15 cellular contexts compared by ENCODE assay signal in the genomic region with DNA sequence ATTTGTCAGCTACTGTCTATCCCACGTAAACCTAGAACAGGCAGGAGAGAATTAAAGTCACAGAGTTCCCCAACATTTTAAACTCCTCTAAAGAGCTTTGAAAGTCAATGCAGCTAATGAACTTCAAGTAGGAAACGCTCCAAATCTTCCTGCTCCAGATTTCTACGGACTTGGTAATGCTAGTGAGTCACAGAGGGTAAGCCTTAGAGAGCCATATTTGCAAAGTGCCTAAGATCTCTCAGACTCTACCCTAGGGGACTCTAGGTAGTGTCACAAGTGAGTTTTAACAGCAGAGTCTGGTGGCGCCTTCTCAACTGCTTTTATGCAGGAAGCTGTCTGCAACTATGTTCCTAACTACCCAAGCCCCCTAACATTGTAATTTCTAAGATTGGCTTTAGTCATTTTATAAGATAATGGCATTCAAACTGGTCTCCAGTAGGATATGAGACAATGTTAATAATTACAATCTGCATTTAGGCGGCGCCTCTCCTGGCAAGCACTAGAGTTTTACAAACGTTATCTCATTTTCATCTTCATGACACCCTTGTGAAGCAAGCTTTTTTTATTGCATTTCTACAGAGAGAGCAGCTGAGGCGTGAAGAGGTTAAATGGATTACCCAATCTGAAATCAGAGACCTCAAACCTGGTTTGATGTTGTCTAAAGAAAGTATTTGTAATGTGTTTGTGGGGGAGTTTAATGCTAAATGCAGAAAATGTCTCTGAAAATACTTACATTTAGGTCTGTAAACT. TPM values are rescaled to one million over a fixed set of nuclear protein-coding genes. Genes with fewer than 3 reads are reported as not detected.
DNase-seq lines count a peak whose midpoint lies in the region; ATAC-seq and TF ChIP-seq lines count a peak whose summit lies in the region.
"Had no signal": no experiment of that assay in that cellular context is flagged by ENCODE, and none has a peak within 500 bp of the region (broad histone marks: within the 10 kb centered on the region; RNA-seq: fewer than 3 reads in every experiment).

No MANE protein-coding gene starts in this region.

- H3K36me3 ChIP-seq in adipocyte (ENCODE audit: control insufficient read depth, insufficient read depth, low read length, severe bottlenecking) (no peaks in the 10 kb centered on the region), Caco-2 (ENCODE audit: control insufficient read depth, insufficient read depth, low read length) (no peaks in the 10 kb centered on the region)
- H3K36me3 ChIP-seq: gastroesophageal sphincter, WERI-Rb-1 had no signal

- H3K27ac Mint-ChIP-seq in Caco-2 (ENCODE audit: unreplicated experiment), result no peak overlapping the region
- H3K27ac Mint-ChIP-seq: H9; naive thymus-derived CD8-positive, alpha-beta T cell had no signal

- H3K36me3 Mint-ChIP-seq in Caco-2 (ENCODE audit: insufficient read depth, unreplicated experiment), result no peaks in the 10 kb centered on the region
- H3K36me3 Mint-ChIP-seq: naive thymus-derived CD8-positive, alpha-beta T cell had no signal

- no peaks in the 10 kb centered on the region for H3K9me3 Mint-ChIP-seq in Caco-2 (ENCODE audit: unreplicated experiment)
- H3K9me3 Mint-ChIP-seq: H9; naive thymus-derived CD8-positive, alpha-beta T cell had no signal

- peak overlapping the region; percentile 16 for H3K9ac ChIP-seq in adipocyte (ENCODE audit: low read length)

- intact Hi-C loops in Caco-2 (cut with micrococcal nuclease; ENCODE audit: unreplicated experiment), result no loop called here

- CTCF ChIA-PET in HEK293T (lab: Yijun Ruan, JAX) (no interaction called here), Caco-2 (lab: Charles Lee) (no interaction called here)

- no peaks in the 10 kb centered on the region for H3K4me1 Mint-ChIP-seq in Caco-2 (ENCODE audit: low read depth, unreplicated experiment)
- H3K4me1 Mint-ChIP-seq: naive thymus-derived CD8-positive, alpha-beta T cell had no signal

- peaks cover 8% of the 10 kb centered on the region for H3K27me3 Mint-ChIP-seq in Caco-2 (ENCODE audit: insufficient read depth, unreplicated experiment)

- no peaks in the 10 kb centered on the region for H3K9me3 ChIP-seq in adipocyte (ENCODE audit: control insufficient read depth, low read length)
- no peaks in the 10 kb centered on the region for H3K9me3 ChIP-seq in Caco-2
- H3K9me3 ChIP-seq: gastroesophageal sphincter had no signal

- no peak for TF ChIP-seq CTCF in Caco-2 (IDR thresholded peaks at IDR 0.05; ENCODE audit: insufficient read depth in 1 of 2, low read depth in 1 of 2, low read length in 1 of 2, severe bottlenecking in 1 of 2, unreplicated experiment in 1 of 2)

- H3K27me3 ChIP-seq in adipocyte (replicated peaks; ENCODE audit: control insufficient read depth, insufficient read depth, low read length) (no peaks in the 10 kb centered on the region), Caco-2 (replicated peaks; ENCODE audit: control insufficient read depth, insufficient read depth, low read length) (no peaks in the 10 kb centered on the region; the same call in 1 of the 2 replicates)
- H3K27me3 ChIP-seq: gastroesophageal sphincter had no signal

- H3K4me3 ChIP-seq in adipocyte (ENCODE audit: low read length) (peak overlapping the region; percentile 40), Caco-2 (ENCODE audit: low read depth, low read length) (no peak overlapping the region)
- H3K4me3 ChIP-seq: gastroesophageal sphincter had no signal

- ATAC-seq in HG03159 (IDR thresholded peaks at IDR 0.05; ENCODE audit: unreplicated experiment), result no peak
- no peak for ATAC-seq in HG02840 (IDR thresholded peaks at IDR 0.05; ENCODE audit: low FRiP score, unreplicated experiment)
- ATAC-seq: gastroesophageal sphincter; naive thymus-derived CD8-positive, alpha-beta T cell had no signal

- POLR2A ChIA-PET in HEK293T (lab: Yijun Ruan, JAX) (no interaction called here), Caco-2 (lab: Charles Lee) (no interaction called here)

- no peak overlapping the region for H3K4me3 Mint-ChIP-seq in Caco-2 (ENCODE audit: unreplicated experiment)
- H3K4me3 Mint-ChIP-seq: H9; naive thymus-derived CD8-positive, alpha-beta T cell had no signal

- H3K4me1 ChIP-seq in adipocyte (ENCODE audit: control insufficient read depth, insufficient read depth, low read length) (peaks cover 55% of the 10 kb centered on the region), Caco-2 (no peaks in the 10 kb centered on the region)

- no TSS peak for BruUV-seq in Caco-2 (replicated peaks; lab: Mats Ljungman, UMichigan)

- peak; percentile 58 for DNase-seq in AG20443 (ENCODE audit: low spot score)
- DNase-seq in HEK293T (ENCODE audit: extremely low spot score), result peak; percentile 14
- DNase-seq in adipocyte (ENCODE audit: low read depth), result peak; percentile 79
- peak; percentile 72 for DNase-seq in kidney tubule cell (ENCODE audit: low spot score)
- DNase-seq in Caco-2, result no peak
- no peak for DNase-seq in SIG-M5 (lab: John Stamatoyannopoulos, UW)
- DNase-seq: activated naive CD4-positive, alpha-beta T cell treated with anti-CD3 and anti-CD28 coated beads, Interleukin-2, amount 50 U/mL, for 16 hours; C1 segment of cervical spinal cord; H9; naive thymus-derived CD8-positive, alpha-beta T cell; NCI-H1105 treated with DMSO at 0.1 percent for 48 hours; WERI-Rb-1 had no signal

TF ChIP-seq in HEK293T, 16 proteins besides CTCF, POLR2A, EP300 and RAD21:
- no peak for TF ChIP-seq CTBP1 (IDR thresholded peaks at IDR 0.05; ENCODE audit: borderline replicate concordance)
- TF ChIP-seq BHLHE40 (IDR thresholded peaks at IDR 0.05; ENCODE audit: borderline replicate concordance), result no peak
- no peak for TF ChIP-seq HDGF (IDR thresholded peaks at IDR 0.05; ENCODE audit: borderline replicate concordance)
- TF ChIP-seq FOXA1 (IDR thresholded peaks at IDR 0.05), result no peak
- TF ChIP-seq, protein P1, sequence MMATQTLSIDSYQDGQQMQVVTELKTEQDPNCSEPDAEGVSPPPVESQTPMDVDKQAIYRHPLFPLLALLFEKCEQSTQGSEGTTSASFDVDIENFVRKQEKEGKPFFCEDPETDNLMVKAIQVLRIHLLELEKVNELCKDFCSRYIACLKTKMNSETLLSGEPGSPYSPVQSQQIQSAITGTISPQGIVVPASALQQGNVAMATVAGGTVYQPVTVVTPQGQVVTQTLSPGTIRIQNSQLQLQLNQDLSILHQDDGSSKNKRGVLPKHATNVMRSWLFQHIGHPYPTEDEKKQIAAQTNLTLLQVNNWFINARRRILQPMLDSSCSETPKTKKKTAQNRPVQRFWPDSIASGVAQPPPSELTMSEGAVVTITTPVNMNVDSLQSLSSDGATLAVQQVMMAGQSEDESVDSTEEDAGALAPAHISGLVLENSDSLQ (IDR thresholded peaks at IDR 0.05), result no peak
- TF ChIP-seq ZNF384 (IDR thresholded peaks at IDR 0.05), result no peak
- no peak for TF ChIP-seq ELF4 (IDR thresholded peaks at IDR 0.05)
- no peak for TF ChIP-seq SUZ12 (IDR thresholded peaks at IDR 0.05)
- no peak for TF ChIP-seq L3MBTL2 (conservative IDR thresholded peaks at IDR 0.05)
- TF ChIP-seq SP1 (IDR thresholded peaks at IDR 0.05), result no peak
- no peak for TF ChIP-seq NFRKB (IDR thresholded peaks at IDR 0.05)
- TF ChIP-seq ARNT (IDR thresholded peaks at IDR 0.05), result no peak

RNA-seq across cellular contexts. Expression of a gene that starts 22.0 kb away (rescaled TPM):
- 1.2 and 1.5 TPM in 2 replicates for total RNA-seq in Caco-2 (2022)
- total RNA-seq: naive thymus-derived CD8-positive, alpha-beta T cell had no signal

Comparison
In these comparisons a context has a peak if more than half of its experiments do, and no peak if none do; other contexts are left out.
1. DNase-seq: peak in AG20443 (single experiment), HEK293T (single experiment), adipocyte (single experiment) and kidney tubule cell (single experiment); none in Caco-2 (0 of 2) and SIG-M5 (single experiment).